8 cellular contexts compared by ENCODE assay signal in genomic region chr9:124239249-124240073, GRCh38. TPM values are rescaled to one million over a fixed set of nuclear protein-coding genes. Genes with fewer than 3 reads are reported as not detected.
DNase-seq lines count a peak whose midpoint lies in the region; ATAC-seq lines count a peak whose summit lies in the region.

No MANE protein-coding gene starts in this region.

- peak overlapping the region in 2 of 11 experiments; percentile 1 to 53; a peak in 3 of 22 replicates for H3K27ac ChIP-seq in BLaER1 treated with 17β-estradiol and CSF1 and Interleukin-3, amounts not matched to agents 10 nM and 100 nM

- H3K4me2 ChIP-seq in BLaER1 treated with 17β-estradiol and CSF1 and Interleukin-3, amounts not matched to agents 10 nM and 100 nM: peak overlapping the region; percentile 49 to 94 (median 62)

- no peak overlapping the region for H3K4me3 ChIP-seq in BLaER1 treated with 17β-estradiol and CSF1 and Interleukin-3, amounts not matched to agents 10 nM and 100 nM

- no peaks in the 10 kb centered on the region for H3K36me3 Mint-ChIP-seq in activated T-helper 17 cell treated with anti-CD3 and anti-CD28 coated beads, Interleukin-2, amount 50 U/mL, for 72 hours (ENCODE audit: low read depth)

- peak overlapping the region; percentile 70 for H3K27ac Mint-ChIP-seq in activated T-helper 17 cell treated with anti-CD3 and anti-CD28 coated beads, Interleukin-2, amount 50 U/mL, for 72 hours

- peaks cover 54 to 61% (median 59%) of the 10 kb centered on the region in 10 experiments for H3K4me1 ChIP-seq in BLaER1 treated with 17β-estradiol and CSF1 and Interleukin-3, amounts not matched to agents 10 nM and 100 nM

- ATAC-seq in GM19372 (IDR thresholded peaks at IDR 0.05; ENCODE audit: low read depth, unreplicated experiment) (peak; percentile 83), HG03159 (IDR thresholded peaks at IDR 0.05; ENCODE audit: unreplicated experiment) (peak; percentile 78)
- peak; percentile 74 for ATAC-seq in activated T-helper 17 cell treated with anti-CD3 and anti-CD28 coated beads, Interleukin-2, amount 50 U/mL, for 72 hours (replicated peaks)

- peaks cover 2 to 12% (median 8%) of the 10 kb centered on the region in 11 experiments; a peak in 17 of 22 replicates for H3K9me3 ChIP-seq in BLaER1 treated with 17β-estradiol and CSF1 and Interleukin-3, amounts not matched to agents 10 nM and 100 nM (replicated peaks in 1 of 11)

- H3K9ac ChIP-seq in BLaER1 treated with 17β-estradiol and CSF1 and Interleukin-3, amounts not matched to agents 10 nM and 100 nM: no peak overlapping the region

- H3K4me3 Mint-ChIP-seq in activated T-helper 17 cell treated with anti-CD3 and anti-CD28 coated beads, Interleukin-2, amount 50 U/mL, for 72 hours: peak overlapping the region; percentile 34

- H3K27me3 Mint-ChIP-seq in activated T-helper 17 cell treated with anti-CD3 and anti-CD28 coated beads, Interleukin-2, amount 50 U/mL, for 72 hours: no peaks in the 10 kb centered on the region

- in situ Hi-C loops in G401 (cut with HindIII; ENCODE audit: low sequenced_read_pairs): no loop called here

- peaks cover 15% of the 10 kb centered on the region for H3K4me1 Mint-ChIP-seq in activated T-helper 17 cell treated with anti-CD3 and anti-CD28 coated beads, Interleukin-2, amount 50 U/mL, for 72 hours

- H3K36me3 ChIP-seq in BLaER1 treated with 17β-estradiol and CSF1 and Interleukin-3, amounts not matched to agents 10 nM and 100 nM: no peaks in the 10 kb centered on the region

- H4K20me1 ChIP-seq in BLaER1 treated with 17β-estradiol and CSF1 and Interleukin-3, amounts not matched to agents 10 nM and 100 nM: no peaks in the 10 kb centered on the region

- DNase-seq in G401 (ENCODE audit: low spot score) (no peak), GM19238 (ENCODE audit: insufficient read length, low spot score) (no peak)
- no peak for DNase-seq in activated naive CD4-positive, alpha-beta T cell treated with Interleukin-2 at 50 U/mL for 16 hours
- DNase-seq in stimulated activated CD4-positive, alpha-beta T cell treated with anti-CD3 and anti-CD28 coated beads, Interleukin-15, amount 100 ng/mL, for 24 hours: no peak

- H3K27me3 ChIP-seq in BLaER1 treated with 17β-estradiol and CSF1 and Interleukin-3, amounts not matched to agents 10 nM and 100 nM: no peaks in the 10 kb centered on the region

- H3K9me3 Mint-ChIP-seq in activated T-helper 17 cell treated with anti-CD3 and anti-CD28 coated beads, Interleukin-2, amount 50 U/mL, for 72 hours: no peaks in the 10 kb centered on the region

RNA-seq across cellular contexts. Expression of gene NEK6, which starts 18.3 kb away (rescaled TPM):
- 1 to 10 TPM; 6.8 to 7.6 TPM for total RNA-seq in activated T-helper 17 cell treated with anti-CD3 and anti-CD28 coated beads, Interleukin-2, amount 50 U/mL, for 72 hours
- 26.6 and 41.2 TPM in 2 replicates for total RNA-seq in G401 (2014; rRNA removed; shearing (Covaris generic))
